1 cellular context compared by ENCODE assay signal in the genomic region with DNA sequence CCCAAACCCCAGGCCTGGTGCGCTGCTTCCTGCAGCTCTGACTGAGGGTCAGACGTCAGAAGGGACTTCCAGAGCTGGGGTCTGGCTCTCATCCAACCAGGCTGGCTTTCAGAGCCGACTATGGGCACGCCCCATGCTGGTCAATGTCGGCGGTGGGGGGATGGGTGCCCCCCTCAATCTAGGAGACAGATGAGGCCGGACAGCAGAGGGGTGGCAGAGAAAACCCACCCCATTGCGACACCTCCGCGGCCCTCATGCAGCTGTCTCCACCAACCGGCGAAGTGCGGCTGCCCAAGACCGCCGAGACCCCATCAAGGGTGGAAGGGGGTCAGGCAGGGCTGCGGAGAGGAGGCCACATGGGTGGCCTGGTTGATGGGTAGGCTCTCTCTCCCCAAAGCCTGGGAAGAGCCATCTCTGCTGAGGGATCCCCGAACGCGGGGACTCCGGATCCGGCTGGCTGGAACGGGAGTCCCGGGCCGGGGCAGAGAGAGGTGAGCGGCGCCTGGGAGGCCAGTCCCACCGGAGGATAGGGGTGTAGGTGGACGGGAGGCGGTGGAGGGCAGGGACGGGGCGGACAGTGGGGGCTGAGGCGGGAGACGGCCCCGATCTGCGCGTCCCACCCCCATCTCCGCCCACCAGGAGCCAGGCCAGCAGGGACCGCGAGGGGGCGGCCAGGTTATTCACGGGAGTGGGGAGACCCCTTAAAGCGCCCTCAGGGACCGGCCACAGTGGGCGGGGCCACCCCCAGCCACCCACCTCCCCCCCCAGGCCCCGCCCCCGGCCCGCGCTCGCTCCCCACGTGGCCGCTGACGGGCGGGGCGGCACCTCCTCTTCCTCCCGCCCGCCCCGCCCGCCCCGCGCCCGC.
TF ChIP-seq lines count a peak whose summit lies in the region.

A gene (plus strand): TSS at position 864 of the 865 bp plus-strand sequence. CDS start 11,748 bp downstream, outside the sequence.

TF ChIP-seq in HepG2, 621 proteins besides CTCF, POLR2A, EP300 and RAD21 (continued from another document and continues in another):
- TF ChIP-seq, protein P1, sequence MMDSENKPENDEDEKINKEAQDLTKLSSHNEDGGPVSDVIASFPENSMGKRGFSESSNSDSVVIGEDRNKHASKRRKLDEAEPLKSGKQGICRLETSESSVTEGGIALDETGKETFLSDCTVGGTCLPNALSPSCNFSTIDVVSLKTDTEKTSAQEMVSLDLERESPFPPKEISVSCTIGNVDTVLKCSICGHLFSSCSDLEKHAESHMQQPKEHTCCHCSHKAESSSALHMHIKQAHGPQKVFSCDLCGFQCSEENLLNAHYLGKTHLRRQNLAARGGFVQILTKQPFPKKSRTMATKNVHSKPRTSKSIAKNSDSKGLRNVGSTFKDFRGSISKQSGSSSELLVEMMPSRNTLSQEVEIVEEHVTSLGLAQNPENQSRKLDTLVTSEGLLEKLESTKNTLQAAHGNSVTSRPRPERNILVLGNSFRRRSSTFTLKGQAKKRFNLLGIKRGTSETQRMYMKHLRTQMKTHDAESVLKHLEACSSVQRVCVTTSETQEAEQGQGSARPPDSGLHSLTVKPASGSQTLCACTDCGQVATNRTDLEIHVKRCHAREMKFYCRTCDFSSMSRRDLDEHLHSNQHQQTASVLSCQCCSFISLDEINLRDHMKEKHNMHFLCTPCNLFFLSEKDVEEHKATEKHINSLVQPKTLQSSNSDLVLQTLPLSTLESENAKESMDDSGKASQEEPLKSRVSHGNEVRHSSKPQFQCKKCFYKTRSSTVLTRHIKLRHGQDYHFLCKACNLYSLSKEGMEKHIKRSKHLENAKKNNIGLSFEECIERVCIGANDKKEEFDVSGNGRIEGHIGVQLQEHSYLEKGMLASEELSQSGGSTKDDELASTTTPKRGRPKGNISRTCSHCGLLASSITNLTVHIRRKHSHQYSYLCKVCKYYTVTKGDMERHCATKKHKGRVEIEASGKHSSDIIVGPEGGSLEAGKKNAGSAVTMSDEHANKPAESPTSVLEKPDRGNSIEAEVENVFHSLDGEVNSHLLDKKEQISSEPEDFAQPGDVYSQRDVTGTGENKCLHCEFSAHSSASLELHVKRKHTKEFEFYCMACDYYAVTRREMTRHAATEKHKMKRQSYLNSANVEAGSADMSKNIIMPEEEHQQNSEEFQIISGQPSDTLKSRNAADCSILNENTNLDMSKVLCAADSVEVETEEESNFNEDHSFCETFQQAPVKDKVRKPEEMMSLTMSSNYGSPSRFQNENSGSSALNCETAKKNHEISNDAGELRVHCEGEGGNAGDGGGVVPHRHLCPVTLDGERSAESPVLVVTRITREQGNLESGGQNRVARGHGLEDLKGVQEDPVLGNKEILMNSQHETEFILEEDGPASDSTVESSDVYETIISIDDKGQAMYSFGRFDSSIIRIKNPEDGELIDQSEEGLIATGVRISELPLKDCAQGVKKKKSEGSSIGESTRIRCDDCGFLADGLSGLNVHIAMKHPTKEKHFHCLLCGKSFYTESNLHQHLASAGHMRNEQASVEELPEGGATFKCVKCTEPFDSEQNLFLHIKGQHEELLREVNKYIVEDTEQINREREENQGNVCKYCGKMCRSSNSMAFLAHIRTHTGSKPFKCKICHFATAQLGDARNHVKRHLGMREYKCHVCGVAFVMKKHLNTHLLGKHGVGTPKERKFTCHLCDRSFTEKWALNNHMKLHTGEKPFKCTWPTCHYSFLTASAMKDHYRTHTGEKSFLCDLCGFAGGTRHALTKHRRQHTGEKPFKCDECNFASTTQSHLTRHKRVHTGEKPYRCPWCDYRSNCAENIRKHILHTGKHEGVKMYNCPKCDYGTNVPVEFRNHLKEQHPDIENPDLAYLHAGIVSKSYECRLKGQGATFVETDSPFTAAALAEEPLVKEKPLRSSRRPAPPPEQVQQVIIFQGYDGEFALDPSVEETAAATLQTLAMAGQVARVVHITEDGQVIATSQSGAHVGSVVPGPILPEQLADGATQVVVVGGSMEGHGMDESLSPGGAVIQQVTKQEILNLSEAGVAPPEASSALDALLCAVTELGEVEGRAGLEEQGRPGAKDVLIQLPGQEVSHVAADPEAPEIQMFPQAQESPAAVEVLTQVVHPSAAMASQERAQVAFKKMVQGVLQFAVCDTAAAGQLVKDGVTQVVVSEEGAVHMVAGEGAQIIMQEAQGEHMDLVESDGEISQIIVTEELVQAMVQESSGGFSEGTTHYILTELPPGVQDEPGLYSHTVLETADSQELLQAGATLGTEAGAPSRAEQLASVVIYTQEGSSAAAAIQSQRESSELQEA (CRISPR knock-in tag; IDR thresholded peaks at IDR 0.05; ENCODE audit: not compliant biosample characterization): no peak
- 0 out of 2 replicates have a peak, but pooled peaks have one; percentile 9 for TF ChIP-seq SPEN (CRISPR knock-in tag; IDR thresholded peaks at IDR 0.05; ENCODE audit: low read depth)
- TF ChIP-seq, protein P2, sequence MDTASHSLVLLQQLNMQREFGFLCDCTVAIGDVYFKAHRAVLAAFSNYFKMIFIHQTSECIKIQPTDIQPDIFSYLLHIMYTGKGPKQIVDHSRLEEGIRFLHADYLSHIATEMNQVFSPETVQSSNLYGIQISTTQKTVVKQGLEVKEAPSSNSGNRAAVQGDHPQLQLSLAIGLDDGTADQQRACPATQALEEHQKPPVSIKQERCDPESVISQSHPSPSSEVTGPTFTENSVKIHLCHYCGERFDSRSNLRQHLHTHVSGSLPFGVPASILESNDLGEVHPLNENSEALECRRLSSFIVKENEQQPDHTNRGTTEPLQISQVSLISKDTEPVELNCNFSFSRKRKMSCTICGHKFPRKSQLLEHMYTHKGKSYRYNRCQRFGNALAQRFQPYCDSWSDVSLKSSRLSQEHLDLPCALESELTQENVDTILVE (CRISPR knock-in tag; IDR thresholded peaks at IDR 0.05): 0 out of 2 replicates have a peak, but pooled peaks have one; percentile 15
- no peak for TF ChIP-seq NR2F1 (CRISPR knock-in tag; IDR thresholded peaks at IDR 0.05)
- peak; percentile 20; the same call in 1 of the 2 replicates for TF ChIP-seq MED1 (CRISPR knock-in tag; IDR thresholded peaks at IDR 0.05)
- 0 out of 2 replicates have a peak, but pooled peaks have one; percentile 41 for TF ChIP-seq SALL2 (CRISPR knock-in tag; IDR thresholded peaks at IDR 0.05)
- no peak for TF ChIP-seq ZNF337 (CRISPR knock-in tag; IDR thresholded peaks at IDR 0.05; ENCODE audit: borderline replicate concordance, low read depth)
- TF ChIP-seq KMT2A (CRISPR knock-in tag; IDR thresholded peaks at IDR 0.05): peak; percentile 18; the same call in 1 of the 2 replicates
- 0 out of 2 replicates have a peak, but pooled peaks have one; percentile 12 for TF ChIP-seq HOXA3 (CRISPR knock-in tag; IDR thresholded peaks at IDR 0.05)
- TF ChIP-seq, protein P3, sequence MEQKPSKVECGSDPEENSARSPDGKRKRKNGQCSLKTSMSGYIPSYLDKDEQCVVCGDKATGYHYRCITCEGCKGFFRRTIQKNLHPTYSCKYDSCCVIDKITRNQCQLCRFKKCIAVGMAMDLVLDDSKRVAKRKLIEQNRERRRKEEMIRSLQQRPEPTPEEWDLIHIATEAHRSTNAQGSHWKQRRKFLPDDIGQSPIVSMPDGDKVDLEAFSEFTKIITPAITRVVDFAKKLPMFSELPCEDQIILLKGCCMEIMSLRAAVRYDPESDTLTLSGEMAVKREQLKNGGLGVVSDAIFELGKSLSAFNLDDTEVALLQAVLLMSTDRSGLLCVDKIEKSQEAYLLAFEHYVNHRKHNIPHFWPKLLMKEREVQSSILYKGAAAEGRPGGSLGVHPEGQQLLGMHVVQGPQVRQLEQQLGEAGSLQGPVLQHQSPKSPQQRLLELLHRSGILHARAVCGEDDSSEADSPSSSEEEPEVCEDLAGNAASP (CRISPR knock-in tag; IDR thresholded peaks at IDR 0.05; ENCODE audit: borderline replicate concordance): 0 out of 2 replicates have a peak, but pooled peaks have one; percentile 4
- TF ChIP-seq, protein P4, sequence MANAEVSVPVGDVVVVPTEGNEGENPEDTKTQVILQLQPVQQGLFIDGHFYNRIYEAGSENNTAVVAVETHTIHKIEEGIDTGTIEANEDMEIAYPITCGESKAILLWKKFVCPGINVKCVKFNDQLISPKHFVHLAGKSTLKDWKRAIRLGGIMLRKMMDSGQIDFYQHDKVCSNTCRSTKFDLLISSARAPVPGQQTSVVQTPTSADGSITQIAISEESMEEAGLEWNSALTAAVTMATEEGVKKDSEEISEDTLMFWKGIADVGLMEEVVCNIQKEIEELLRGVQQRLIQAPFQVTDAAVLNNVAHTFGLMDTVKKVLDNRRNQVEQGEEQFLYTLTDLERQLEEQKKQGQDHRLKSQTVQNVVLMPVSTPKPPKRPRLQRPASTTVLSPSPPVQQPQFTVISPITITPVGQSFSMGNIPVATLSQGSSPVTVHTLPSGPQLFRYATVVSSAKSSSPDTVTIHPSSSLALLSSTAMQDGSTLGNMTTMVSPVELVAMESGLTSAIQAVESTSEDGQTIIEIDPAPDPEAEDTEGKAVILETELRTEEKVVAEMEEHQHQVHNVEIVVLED (CRISPR knock-in tag; IDR thresholded peaks at IDR 0.05; ENCODE audit: borderline replicate concordance): peak; percentile 18; the same call in 1 of the 2 replicates
- TF ChIP-seq POLR2AphosphoS5 (IDR thresholded peaks at IDR 0.05; ENCODE audit: low read depth, low read length): peak; percentile 21; the same call in 1 of the 2 replicates
- peak; percentile 37; the same call in 1 of the 2 replicates for TF ChIP-seq CEBPB (IDR thresholded peaks at IDR 0.05; ENCODE audit: borderline replicate concordance, low read depth, low read length)
- TF ChIP-seq, protein P5, sequence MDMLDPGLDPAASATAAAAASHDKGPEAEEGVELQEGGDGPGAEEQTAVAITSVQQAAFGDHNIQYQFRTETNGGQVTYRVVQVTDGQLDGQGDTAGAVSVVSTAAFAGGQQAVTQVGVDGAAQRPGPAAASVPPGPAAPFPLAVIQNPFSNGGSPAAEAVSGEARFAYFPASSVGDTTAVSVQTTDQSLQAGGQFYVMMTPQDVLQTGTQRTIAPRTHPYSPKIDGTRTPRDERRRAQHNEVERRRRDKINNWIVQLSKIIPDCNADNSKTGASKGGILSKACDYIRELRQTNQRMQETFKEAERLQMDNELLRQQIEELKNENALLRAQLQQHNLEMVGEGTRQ (IDR thresholded peaks at IDR 0.05; ENCODE audit: low read depth, low read length): no peak
- TF ChIP-seq, protein P5 (CRISPR knock-in tag; IDR thresholded peaks at IDR 0.05; ENCODE audit: borderline replicate concordance): no peak
- TF ChIP-seq, protein P6, sequence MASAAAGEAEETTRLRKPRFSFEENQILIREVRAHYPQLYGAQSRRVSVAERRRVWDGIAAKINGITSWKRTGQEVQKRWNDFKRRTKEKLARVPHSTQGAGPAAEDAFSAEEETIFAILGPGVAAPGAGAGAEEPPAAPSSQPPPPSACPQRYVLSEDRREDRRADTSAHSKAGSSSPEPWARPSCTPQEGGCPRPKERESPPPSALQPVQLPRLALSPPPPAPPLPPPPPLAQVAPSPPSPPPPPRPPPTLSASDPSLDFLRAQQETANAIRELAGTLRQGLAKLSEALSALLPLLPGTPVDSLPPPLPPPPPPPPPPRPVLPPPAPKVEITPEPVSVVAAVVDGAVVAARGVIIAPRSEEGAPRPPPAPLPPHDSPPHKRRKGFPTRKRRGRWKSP (CRISPR knock-in tag; IDR thresholded peaks at IDR 0.05): no peak
- TF ChIP-seq NR2C2 (CRISPR knock-in tag; IDR thresholded peaks at IDR 0.05; ENCODE audit: borderline replicate concordance): no peak; the same call in 1 of the 2 replicates
- TF ChIP-seq, protein P7, sequence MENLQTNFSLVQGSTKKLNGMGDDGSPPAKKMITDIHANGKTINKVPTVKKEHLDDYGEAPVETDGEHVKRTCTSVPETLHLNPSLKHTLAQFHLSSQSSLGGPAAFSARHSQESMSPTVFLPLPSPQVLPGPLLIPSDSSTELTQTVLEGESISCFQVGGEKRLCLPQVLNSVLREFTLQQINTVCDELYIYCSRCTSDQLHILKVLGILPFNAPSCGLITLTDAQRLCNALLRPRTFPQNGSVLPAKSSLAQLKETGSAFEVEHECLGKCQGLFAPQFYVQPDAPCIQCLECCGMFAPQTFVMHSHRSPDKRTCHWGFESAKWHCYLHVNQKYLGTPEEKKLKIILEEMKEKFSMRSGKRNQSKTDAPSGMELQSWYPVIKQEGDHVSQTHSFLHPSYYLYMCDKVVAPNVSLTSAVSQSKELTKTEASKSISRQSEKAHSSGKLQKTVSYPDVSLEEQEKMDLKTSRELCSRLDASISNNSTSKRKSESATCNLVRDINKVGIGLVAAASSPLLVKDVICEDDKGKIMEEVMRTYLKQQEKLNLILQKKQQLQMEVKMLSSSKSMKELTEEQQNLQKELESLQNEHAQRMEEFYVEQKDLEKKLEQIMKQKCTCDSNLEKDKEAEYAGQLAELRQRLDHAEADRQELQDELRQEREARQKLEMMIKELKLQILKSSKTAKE (CRISPR knock-in tag; IDR thresholded peaks at IDR 0.05; ENCODE audit: borderline replicate concordance): 0 out of 2 replicates have a peak, but pooled peaks have one; percentile 39
- TF ChIP-seq ZBTB7A (CRISPR knock-in tag; IDR thresholded peaks at IDR 0.05): peak; percentile 60
- TF ChIP-seq, protein P8, sequence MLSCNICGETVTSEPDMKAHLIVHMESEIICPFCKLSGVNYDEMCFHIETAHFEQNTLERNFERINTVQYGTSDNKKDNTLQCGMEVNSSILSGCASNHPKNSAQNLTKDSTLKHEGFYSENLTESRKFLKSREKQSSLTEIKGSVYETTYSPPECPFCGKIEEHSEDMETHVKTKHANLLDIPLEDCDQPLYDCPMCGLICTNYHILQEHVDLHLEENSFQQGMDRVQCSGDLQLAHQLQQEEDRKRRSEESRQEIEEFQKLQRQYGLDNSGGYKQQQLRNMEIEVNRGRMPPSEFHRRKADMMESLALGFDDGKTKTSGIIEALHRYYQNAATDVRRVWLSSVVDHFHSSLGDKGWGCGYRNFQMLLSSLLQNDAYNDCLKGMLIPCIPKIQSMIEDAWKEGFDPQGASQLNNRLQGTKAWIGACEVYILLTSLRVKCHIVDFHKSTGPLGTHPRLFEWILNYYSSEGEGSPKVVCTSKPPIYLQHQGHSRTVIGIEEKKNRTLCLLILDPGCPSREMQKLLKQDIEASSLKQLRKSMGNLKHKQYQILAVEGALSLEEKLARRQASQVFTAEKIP (CRISPR knock-in tag; IDR thresholded peaks at IDR 0.05; ENCODE audit: borderline replicate concordance): no peak
- TF ChIP-seq ZMYM3 (CRISPR knock-in tag; IDR thresholded peaks at IDR 0.05): peak; percentile 98
- TF ChIP-seq NFKB2 (CRISPR knock-in tag; IDR thresholded peaks at IDR 0.05; ENCODE audit: borderline replicate concordance): peak; percentile 44; the same call in 1 of the 2 replicates
- peak; percentile 46 for TF ChIP-seq SALL1 (CRISPR knock-in tag; IDR thresholded peaks at IDR 0.05)
- 0 out of 2 replicates have a peak, but pooled peaks have one; percentile 61 for TF ChIP-seq ZNF589 (CRISPR knock-in tag; conservative IDR thresholded peaks at IDR 0.05)
